In the genomic region with DNA sequence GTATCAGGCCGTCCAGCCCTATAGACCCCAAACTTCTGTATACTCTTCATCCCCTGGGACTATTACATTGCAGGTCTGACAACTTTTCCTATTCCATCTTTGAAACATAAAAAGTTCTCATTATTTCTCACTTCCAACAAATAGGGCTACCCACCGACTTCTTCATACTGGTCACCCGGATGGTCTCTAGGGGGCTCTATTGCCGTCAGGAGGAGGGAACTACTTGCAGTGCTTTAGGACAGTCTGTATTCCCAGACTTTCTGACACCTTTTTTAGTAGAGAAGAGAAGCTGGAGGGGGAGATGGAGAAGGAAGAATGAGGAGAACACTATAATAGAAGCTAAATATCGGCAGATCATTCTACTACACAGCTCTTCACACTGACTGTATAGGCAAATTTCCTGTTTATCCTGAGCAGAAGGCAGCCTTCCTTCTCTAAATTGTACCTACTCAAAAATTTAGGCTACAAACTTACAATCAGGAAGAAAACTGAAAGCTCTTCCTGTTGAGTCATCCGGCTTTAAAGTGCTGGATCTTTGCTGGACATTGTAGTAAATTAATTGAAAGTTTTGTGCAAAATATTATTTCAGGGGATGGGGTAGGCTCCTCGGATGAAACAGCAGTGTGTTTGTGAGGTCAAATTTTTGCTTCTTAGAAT, we compare ENCODE assay signal across 9 cellular contexts. TPM values are rescaled to one million over a fixed set of nuclear protein-coding genes. Genes with fewer than 3 reads are reported as not detected.
A peak's percentile ranks its signal among the peaks of the same experiment; 100 is the strongest.
DNase-seq lines count a peak whose midpoint lies in the region; ATAC-seq and TF ChIP-seq lines count a peak whose summit lies in the region.
"Had no signal": no experiment of that assay in that cellular context is flagged by ENCODE, and none has a peak within 500 bp of the region (broad histone marks: within the 10 kb centered on the region; RNA-seq: fewer than 3 reads in every experiment).

No MANE protein-coding gene starts in this region.

- POLR2A ChIA-PET in CD4-positive, alpha-beta memory T cell (lab: Charles Lee; ENCODE audit: partially characterized antibody), result interaction anchor here (0.9 to 2.2 kb wide), 6 partner anchors 10 to 249 kb away, joined by 4 to 7 read pairs (median 5); no protein-coding TSS in a partner anchor

- WGBS in sigmoid colon, 2 donors, result 52 to 75% methylated on average over 7 of the region's 7 CpGs

- peak overlapping the region; percentile 88 to 99 (median 94) for H3K27ac Mint-ChIP-seq in CD4-positive, alpha-beta memory T cell

- H3K4me3 ChIP-seq in CD4-positive, alpha-beta memory T cell (ENCODE audit: low read length in 2 of 2), result peak overlapping the region in 1 of 2 donors; percentile 19
- H3K4me3 ChIP-seq in breast epithelium (no peak overlapping the region), sigmoid colon (no peak overlapping the region)

- TF ChIP-seq POLR2A in breast epithelium (IDR thresholded peaks at IDR 0.05) (no peak), sigmoid colon (IDR thresholded peaks at IDR 0.05) (no peak)

- CTCF ChIA-PET in CD4-positive, alpha-beta memory T cell (lab: Charles Lee; ENCODE audit: partially characterized antibody), result interaction anchor here (0.8 to 1.1 kb wide), 2 partner anchors 43 to 329 kb away, joined by 3 to 7 read pairs; no protein-coding TSS in a partner anchor

- H3K27me3 ChIP-seq in CD4-positive, alpha-beta memory T cell (ENCODE audit: insufficient read depth, low read length), result no peaks in the 10 kb centered on the region
- no peaks in the 10 kb centered on the region for H3K27me3 ChIP-seq in breast epithelium
- H3K27me3 ChIP-seq in sigmoid colon, result no peaks in the 10 kb centered on the region

- DNase-seq in CD4-positive, alpha-beta memory T cell, result no peak
- DNase-seq in Kasumi-1 (lab: John Stamatoyannopoulos, UW), result peak; percentile 13 to 15
- DNase-seq in breast epithelium (ENCODE audit: low spot score in 2 of 2), result no peak
- DNase-seq in lung microvascular endothelial cell (ENCODE audit: low read depth in 2 of 2), result peak; percentile 48 to 77
- no peak for DNase-seq in sigmoid colon
- DNase-seq in NCI-H1436 treated with DMSO at 0.1 percent for 48 hours (lab: John Stamatoyannopoulos, UW), result no peak
- DNase-seq in GF-D8 (lab: John Stamatoyannopoulos, UW), result no peak
- DNase-seq: NCI-H69 had no signal

- H3K4me3 Mint-ChIP-seq in CD4-positive, alpha-beta memory T cell, result peak overlapping the region in 7 of 8 donors; percentile 40 to 74 (median 58)

- H3K27ac ChIP-seq in CD4-positive, alpha-beta memory T cell (ENCODE audit: low read depth, low read length), result peak overlapping the region; percentile 75
- H3K27ac ChIP-seq in breast epithelium (peak overlapping the region; percentile 51 to 59), sigmoid colon (peak overlapping the region in 2 of 4 donors; percentile 23 to 59)

- no peaks in the 10 kb centered on the region for H3K27me3 Mint-ChIP-seq in CD4-positive, alpha-beta memory T cell

- TF ChIP-seq CTCF in breast epithelium (IDR thresholded peaks at IDR 0.05) (no peak), sigmoid colon (IDR thresholded peaks at IDR 0.05) (no peak)

- H3K9me3 Mint-ChIP-seq in CD4-positive, alpha-beta memory T cell, result peaks cover 0 to 7% (median 0%) of the 10 kb centered on the region in 8 donors

- no peak for TF ChIP-seq EP300 in sigmoid colon (IDR thresholded peaks at IDR 0.05)

- no peak for ATAC-seq in HG03469 (IDR thresholded peaks at IDR 0.05; ENCODE audit: unreplicated experiment)

- H3K4me1 ChIP-seq in CD4-positive, alpha-beta memory T cell (ENCODE audit: insufficient read depth, low read length), result peaks cover 99% of the 10 kb centered on the region
- H3K4me1 ChIP-seq in breast epithelium (peaks cover 3 to 18% of the 10 kb centered on the region in 2 donors), sigmoid colon (peaks cover 0 to 32% (median 24%) of the 10 kb centered on the region in 4 donors)

- H3K4me1 Mint-ChIP-seq in CD4-positive, alpha-beta memory T cell, result peaks cover 67 to 100% (median 83%) of the 10 kb centered on the region in 4 donors

- no peaks in the 10 kb centered on the region for H3K36me3 Mint-ChIP-seq in CD4-positive, alpha-beta memory T cell

- H3K36me3 ChIP-seq in CD4-positive, alpha-beta memory T cell (ENCODE audit: insufficient read depth, low read length), result no peaks in the 10 kb centered on the region
- H3K36me3 ChIP-seq in breast epithelium (no peaks in the 10 kb centered on the region), sigmoid colon (no peaks in the 10 kb centered on the region)

- no peaks in the 10 kb centered on the region for H3K9me3 ChIP-seq in CD4-positive, alpha-beta memory T cell (ENCODE audit: control insufficient read depth in 1 of 2, low read length in 2 of 2)
- H3K9me3 ChIP-seq in breast epithelium, result no peaks in the 10 kb centered on the region
- no peaks in the 10 kb centered on the region for H3K9me3 ChIP-seq in sigmoid colon

- intact Hi-C loops in CD4-positive, alpha-beta memory T cell (cut with micrococcal nuclease), result loop anchor here (5.0 kb wide), 2 partner anchors 33 to 92 kb away; no protein-coding TSS in a partner anchor
- intact Hi-C loops in breast epithelium (cut with DNase I; ENCODE audit: low total_unique reads) (no loop called here), sigmoid colon (cut with DNase I) (no loop called here)

RNA-seq across cellular contexts. Expression of gene CDC7, which starts 54.6 kb away (rescaled TPM):
- 1 to 10 TPM; 4.7 to 6.0 TPM for total RNA-seq in CD4-positive, alpha-beta memory T cell
- 1 to 10 TPM; 2.9 to 4.3 TPM for polyA plus RNA-seq in CD4-positive, alpha-beta memory T cell
- total RNA-seq in breast epithelium (1 to 10 TPM in 2 of 3 donors, under 1 TPM in 1; 0.48 to 4.9 (median 4.1) TPM), lung microvascular endothelial cell (1.2 and 2.8 TPM in 2 replicates), sigmoid colon (1 to 10 TPM in 3 of 4 donors, under 1 TPM in 1; 0.36 to 5.0 (median 2.1) TPM)
- polyA plus RNA-seq in sigmoid colon, result 1 to 10 TPM in 2 of 3 donors, under 1 TPM in 1; 0.60 to 5.1 (median 1.4) TPM

Comparison
In these comparisons a context has a peak if more than half of its experiments do, and no peak if none do; other contexts are left out.
1. DNase-seq: peak in Kasumi-1 (2 of 2) and lung microvascular endothelial cell (2 of 2); none in CD4-positive, alpha-beta memory T cell (0 of 5), breast epithelium (0 of 2), sigmoid colon (single experiment), NCI-H1436 treated with DMSO at 0.1 percent for 48 hours (single experiment) and GF-D8 (single experiment).